In genomic region chr5:147782053-147783028, GRCh38 we compare ENCODE assay signal across 8 cellular contexts. TPM values are rescaled to one million over a fixed set of nuclear protein-coding genes. Genes with fewer than 3 reads are reported as not detected.
A peak's percentile ranks its signal among the peaks of the same experiment; 100 is the strongest.
DNase-seq lines count a peak whose midpoint lies in the region; ATAC-seq and TF ChIP-seq lines count a peak whose summit lies in the region.

JAKMIP2 (minus strand) TSS chr5:147782728; CDS start chr5:147671806, 110,922 bp downstream.

- peak within 1 kb of the TSS; percentile 82 for H3K9ac ChIP-seq in HUES64 (ENCODE audit: low read depth, low read length)
- peak within 1 kb of the TSS; percentile 55 for H3K9ac ChIP-seq in OCI-LY1 (ENCODE audit: low read length)
- H3K9ac ChIP-seq in neuronal stem cell (ENCODE audit: low read depth, low read length, poor library complexity): no peak within 1 kb of the TSS
- peak within 1 kb of the TSS; percentile 51 to 54 for H3K9ac ChIP-seq in stomach smooth muscle (ENCODE audit: low read length in 2 of 2)

- whole genome bisulfite sequencing in HUES64: under 1% methylated on average over 18 of the region's 19 CpGs
- no CpG with 5 or more reads among the region's 19 CpGs for WGBS in neuronal stem cell (ENCODE audit: extremely low coverage in 2 of 2, insufficient read length in 2 of 2, insufficient replicate concordance in 1 of 2), 2 donors

- H3K9me3 ChIP-seq in HUES64 (ENCODE audit: insufficient read depth, low read depth, low read length): no peaks in the 10 kb centered on the region
- no peaks in the 10 kb centered on the region for H3K9me3 ChIP-seq in OCI-LY1 (ENCODE audit: low read length)
- H3K9me3 ChIP-seq in neuronal stem cell (replicated peaks in 1 of 2; ENCODE audit: control insufficient read depth in 2 of 2, insufficient read depth in 1 of 2, low read depth in 1 of 2, low read length in 2 of 2): no peaks in the 10 kb centered on the region
- no peaks in the 10 kb centered on the region for H3K9me3 ChIP-seq in stomach smooth muscle (ENCODE audit: control insufficient read depth in 2 of 2, low read length in 2 of 2)

- H2BK12ac ChIP-seq in neuronal stem cell (ENCODE audit: low read length): no peak within 1 kb of the TSS

- no peak within 1 kb of the TSS for H2BK120ac ChIP-seq in neuronal stem cell (ENCODE audit: low read depth, low read length)

- no peaks in the 10 kb centered on the region for H3F3A ChIP-seq in OCI-LY1 (ENCODE audit: insufficient read depth, low read length)

- no peaks in the 10 kb centered on the region for H3K9me3 Mint-ChIP-seq in activated T-helper 17 cell treated with anti-CD3 and anti-CD28 coated beads, Interleukin-2, amount 50 U/mL, for 72 hours

- peak within 1 kb of the TSS; percentile 94 for H3K4me3 Mint-ChIP-seq in activated T-helper 17 cell treated with anti-CD3 and anti-CD28 coated beads, Interleukin-2, amount 50 U/mL, for 72 hours

- no peak within 1 kb of the TSS for H2BK5ac ChIP-seq in neuronal stem cell (ENCODE audit: low read length)

- peak within 1 kb of the TSS; percentile 81 for H3K27ac ChIP-seq in HUES64 (ENCODE audit: low read depth, low read length)
- no peak within 1 kb of the TSS for H3K27ac ChIP-seq in OCI-LY1 (ENCODE audit: low read depth, low read length, poor library complexity, severe bottlenecking)
- peak within 1 kb of the TSS; percentile 94 for H3K27ac ChIP-seq in neuronal stem cell (replicated peaks; ENCODE audit: low read length)
- H3K27ac ChIP-seq in stomach smooth muscle (ENCODE audit: low read length): peak within 1 kb of the TSS; percentile 42

- H3K36me3 ChIP-seq in HUES64 (ENCODE audit: insufficient read depth, low read length): no peaks in the 10 kb centered on the region
- H3K36me3 ChIP-seq in OCI-LY1 (ENCODE audit: insufficient read depth, low read length): no peaks in the 10 kb centered on the region
- H3K36me3 ChIP-seq in neuronal stem cell (replicated peaks in 1 of 2; ENCODE audit: control insufficient read depth in 2 of 2, insufficient read depth in 2 of 2, low read length in 2 of 2): no peaks in the 10 kb centered on the region
- no peaks in the 10 kb centered on the region for H3K36me3 ChIP-seq in stomach smooth muscle (ENCODE audit: control insufficient read depth in 2 of 2, insufficient read depth in 2 of 2, low read length in 2 of 2)

- peak; percentile 4 for DNase-seq in AG10803 (ENCODE audit: low read depth)
- peak; percentile 0 to 64 for DNase-seq in foreskin fibroblast
- peak; percentile 97 for DNase-seq in neuronal stem cell (ENCODE audit: low spot score)

- peak; percentile 67 for ATAC-seq in GM19397 (IDR thresholded peaks at IDR 0.05; ENCODE audit: unreplicated experiment)
- peak; percentile 94 for ATAC-seq in activated T-helper 17 cell treated with anti-CD3 and anti-CD28 coated beads, Interleukin-2, amount 50 U/mL, for 72 hours (replicated peaks)

- no peak within 1 kb of the TSS for H2BK15ac ChIP-seq in neuronal stem cell (ENCODE audit: low read length)

- no peak within 1 kb of the TSS for H3K4me3 ChIP-seq in AG10803 (ENCODE audit: low read length)
- peak within 1 kb of the TSS; percentile 89 for H3K4me3 ChIP-seq in HUES64 (ENCODE audit: low read length)
- peak within 1 kb of the TSS; percentile 61 for H3K4me3 ChIP-seq in OCI-LY1 (ENCODE audit: low read depth, low read length, poor library complexity, severe bottlenecking)
- H3K4me3 ChIP-seq in foreskin fibroblast (ENCODE audit: low read depth in 1 of 2, low read length in 2 of 2): peak within 1 kb of the TSS in 1 of 2 donors; percentile 23
- peak within 1 kb of the TSS; percentile 64 to 81 for H3K4me3 ChIP-seq in neuronal stem cell (ENCODE audit: low read length in 2 of 2)
- H3K4me3 ChIP-seq in stomach smooth muscle (ENCODE audit: low read length in 2 of 2): peak within 1 kb of the TSS; percentile 66 to 72

- no peak within 1 kb of the TSS for H3K23ac ChIP-seq in neuronal stem cell (ENCODE audit: low read depth, low read length, poor library complexity)

- H3K14ac ChIP-seq in neuronal stem cell (ENCODE audit: low read length): no peak within 1 kb of the TSS

- peaks cover 5% of the 10 kb centered on the region for H3K4me1 Mint-ChIP-seq in activated T-helper 17 cell treated with anti-CD3 and anti-CD28 coated beads, Interleukin-2, amount 50 U/mL, for 72 hours

- no peak within 1 kb of the TSS for H3K4ac ChIP-seq in neuronal stem cell (ENCODE audit: low read length)

- no peak within 1 kb of the TSS for H4K91ac ChIP-seq in neuronal stem cell (ENCODE audit: low read depth, low read length, poor library complexity)

- H3K9me2 ChIP-seq in OCI-LY1 (ENCODE audit: low read depth, low read length): no peaks in the 10 kb centered on the region; the same call in 1 of the 2 replicates

- no peaks in the 10 kb centered on the region for H3K27me3 Mint-ChIP-seq in activated T-helper 17 cell treated with anti-CD3 and anti-CD28 coated beads, Interleukin-2, amount 50 U/mL, for 72 hours

- no peak within 1 kb of the TSS for H2AK5ac ChIP-seq in neuronal stem cell (ENCODE audit: low read depth, low read length)

- peak within 1 kb of the TSS; percentile 65 for H3K4me2 ChIP-seq in OCI-LY1 (ENCODE audit: low read length)
- peak within 1 kb of the TSS; percentile 66 for H3K4me2 ChIP-seq in neuronal stem cell (ENCODE audit: insufficient read depth, low read length, poor library complexity, severe bottlenecking)

- peak within 1 kb of the TSS; percentile 56 for H3K18ac ChIP-seq in neuronal stem cell (ENCODE audit: low read length)

- H3K79me1 ChIP-seq in neuronal stem cell (ENCODE audit: low read depth, low read length): no peaks in the 10 kb centered on the region

- TF ChIP-seq CTCF in AG10803 (conservative IDR thresholded peaks at IDR 0.05; ENCODE audit: low read length): no peak
- no peak for TF ChIP-seq CTCF in OCI-LY1 (IDR thresholded peaks at IDR 0.05; ENCODE audit: low read length)
- no peak for TF ChIP-seq CTCF in foreskin fibroblast (IDR thresholded peaks at IDR 0.05; ENCODE audit: low read depth, low read length)

- H4K8ac ChIP-seq in neuronal stem cell (ENCODE audit: low read depth, low read length): no peak within 1 kb of the TSS

- H2AFZ ChIP-seq in OCI-LY1 (ENCODE audit: low read length): 0 out of 2 replicates have a peak within 1 kb of the TSS, but pooled peaks have one; percentile 74
- H2AFZ ChIP-seq in neuronal stem cell (ENCODE audit: low read length): peak within 1 kb of the TSS; percentile 88

- no peaks in the 10 kb centered on the region for H4K20me1 ChIP-seq in OCI-LY1 (ENCODE audit: insufficient read depth, low read length)

- peak within 1 kb of the TSS; percentile 94 for H3K27ac Mint-ChIP-seq in activated T-helper 17 cell treated with anti-CD3 and anti-CD28 coated beads, Interleukin-2, amount 50 U/mL, for 72 hours

- peaks cover 31% of the 10 kb centered on the region for H3K4me1 ChIP-seq in HUES64 (ENCODE audit: insufficient read depth, low read length)
- H3K4me1 ChIP-seq in OCI-LY1 (ENCODE audit: insufficient read depth, low read length, severe bottlenecking): peaks cover 10% of the 10 kb centered on the region
- H3K4me1 ChIP-seq in neuronal stem cell (ENCODE audit: control insufficient read depth in 2 of 2, insufficient read depth in 1 of 2, low read depth in 1 of 2, low read length in 2 of 2): peaks cover 2 to 12% of the 10 kb centered on the region in 2 donors
- no peaks in the 10 kb centered on the region for H3K4me1 ChIP-seq in stomach smooth muscle (ENCODE audit: control insufficient read depth, insufficient read depth, low read length)

- H3K27me3 ChIP-seq in HUES64 (ENCODE audit: insufficient read depth, low read length) (no peaks in the 10 kb centered on the region), OCI-LY1 (ENCODE audit: insufficient read depth, low read length) (no peaks in the 10 kb centered on the region), neuronal stem cell (ENCODE audit: control insufficient read depth in 3 of 3, insufficient read depth in 3 of 3, low read depth in 1 of 3, low read length in 3 of 3) (no peaks in the 10 kb centered on the region), stomach smooth muscle (ENCODE audit: control insufficient read depth in 1 of 2, insufficient read depth in 2 of 2, low read length in 2 of 2) (no peaks in the 10 kb centered on the region)

- no peaks in the 10 kb centered on the region for H3K79me2 ChIP-seq in OCI-LY1 (ENCODE audit: insufficient read depth, low read length)

- H3K36me3 Mint-ChIP-seq in activated T-helper 17 cell treated with anti-CD3 and anti-CD28 coated beads, Interleukin-2, amount 50 U/mL, for 72 hours (ENCODE audit: low read depth): no peaks in the 10 kb centered on the region

RNA-seq across cellular contexts. Expression of gene JAKMIP2, which starts in this region (rescaled TPM):
- 8.4 TPM for polyA plus RNA-seq in HUES64 (2013, experiment 1 of 2)
- 16.2 TPM for polyA plus RNA-seq in HUES64 (2013, experiment 2 of 2)
- total RNA-seq in activated T-helper 17 cell treated with anti-CD3 and anti-CD28 coated beads, Interleukin-2, amount 50 U/mL, for 72 hours: 1 to 10 TPM; 2.4 to 4.3 TPM
- 32.6 TPM for polyA plus RNA-seq in neuronal stem cell (2013, experiment 1 of 2)
- polyA plus RNA-seq in neuronal stem cell (2013, experiment 2 of 2): 33.8 TPM

Comparison
In these comparisons a context has a peak if more than half of its experiments do, and no peak if none do; other contexts are left out.
1. DNase-seq: peak in every context shown above with its lines; median percentile 97 in neuronal stem cell; 32 in foreskin fibroblast; 4 in AG10803.